In genomic region chr19:47075179-47075811, GRCh38 we compare ENCODE assay signal across 17 cellular contexts. TPM values are rescaled to one million over a fixed set of nuclear protein-coding genes. Genes with fewer than 3 reads are reported as not detected.
DNase-seq lines count a peak whose midpoint lies in the region; ATAC-seq and TF ChIP-seq lines count a peak whose summit lies in the region.
"Had no signal": no experiment of that assay in that cellular context is flagged by ENCODE, and none has a peak within 500 bp of the region (broad histone marks: within the 10 kb centered on the region; RNA-seq: fewer than 3 reads in every experiment).

No MANE protein-coding gene starts in this region.

- H3K4me1 ChIP-seq in right atrium auricular region (peaks cover 0 to 22% of the 10 kb centered on the region in 2 donors), upper lobe of right lung (peaks cover 10% of the 10 kb centered on the region)
- H3K4me1 ChIP-seq: SJCRH30 had no signal

- H3K9me3 ChIP-seq in right atrium auricular region (no peaks in the 10 kb centered on the region), upper lobe of right lung (no peaks in the 10 kb centered on the region)
- H3K9me3 ChIP-seq: SJCRH30 had no signal

- H3K27ac ChIP-seq in right atrium auricular region, result peak overlapping the region in 1 of 2 donors; percentile 67
- no peak overlapping the region for H3K27ac ChIP-seq in upper lobe of right lung
- peak overlapping the region in 26 of 59 donors; percentile 0 to 71 (median 32) for H3K27ac ChIP-seq in dorsolateral prefrontal cortex
- H3K27ac ChIP-seq: cardiac muscle cell, epithelial cell of prostate, SJCRH30 had no signal

- ATAC-seq in Right ventricle myocardium superior (ENCODE audit: poor library complexity) (peak; percentile 15), upper lobe of right lung (peak; percentile 62)
- ATAC-seq: activated T-cell treated with anti-CD3 and anti-CD28 coated beads, Interleukin-2, amount 50 U/mL, for 4 hours had no signal

- no peak for TF ChIP-seq CTCF in right atrium auricular region (IDR thresholded peaks at IDR 0.05)
- TF ChIP-seq CTCF in upper lobe of right lung (IDR thresholded peaks at IDR 0.05), result no peak
- TF ChIP-seq CTCF in dorsolateral prefrontal cortex (IDR thresholded peaks at IDR 0.05 in 54 of 56, conservative IDR thresholded peaks at IDR 0.05 in 2 of 56; ENCODE audit: low read depth in 1 of 56, partially characterized antibody in 56 of 56), result no peak

- intact Hi-C loops in Right ventricle myocardium superior (cut with DNase I), result no loop called here
- intact Hi-C loops in upper lobe of right lung (cut with DNase I), result loop anchor here (5.0 kb wide), 1 partner anchor 47 kb away; no protein-coding TSS in a partner anchor
- intact Hi-C loops in dorsolateral prefrontal cortex (cut with DNase I), result loop anchor here in 1 of 2 donors (5.0 kb wide), 1 partner anchor 37 kb away; the partner anchor contains the start of gene ZC3H4

- peak; percentile 65 for DNase-seq in Right ventricle myocardium superior
- DNase-seq in right atrium auricular region (ENCODE audit: low spot score), result no peak
- DNase-seq in UCSD-AML1 (lab: John Stamatoyannopoulos, UW; ENCODE audit: unreplicated experiment), result peak; percentile 49
- DNase-seq in left kidney (ENCODE audit: low read depth, low spot score), result peak; percentile 29
- DNase-seq in upper lobe of right lung, result no peak
- DNase-seq in HK-2 (ENCODE audit: unreplicated experiment), result no peak
- DNase-seq in NCI-H1436 treated with DMSO at 0.1 percent for 48 hours (lab: John Stamatoyannopoulos, UW), result no peak
- no peak for DNase-seq in dorsolateral prefrontal cortex
- DNase-seq: activated T-cell treated with anti-CD3 and anti-CD28 coated beads, Interleukin-2, amount 50 U/mL, for 4 hours; HFFc6; hippocampal formation; NCI-H187 treated with DMSO at 0.1 percent for 48 hours; NCI-H748 treated with DMSO at 0.1 percent for 48 hours; SJCRH30 had no signal

- H3K36me3 ChIP-seq in right atrium auricular region (peaks cover 45% of the 10 kb centered on the region), upper lobe of right lung (peaks cover 84% of the 10 kb centered on the region)

- H3K4me3 ChIP-seq in right atrium auricular region (no peak overlapping the region), upper lobe of right lung (no peak overlapping the region), dorsolateral prefrontal cortex (no peak overlapping the region)
- H3K4me3 ChIP-seq: cardiac muscle cell, lung, SJCRH30 had no signal

- H3K27me3 ChIP-seq in right atrium auricular region (no peaks in the 10 kb centered on the region), upper lobe of right lung (no peaks in the 10 kb centered on the region), dorsolateral prefrontal cortex (no peaks in the 10 kb centered on the region)
- H3K27me3 ChIP-seq: cardiac muscle cell, SJCRH30 had no signal

RNA-seq across cellular contexts. Expression of gene TMEM160, which starts 26.9 kb away (rescaled TPM):
- total RNA-seq in Right ventricle myocardium superior (34.9 TPM), right atrium auricular region (10 to 100 TPM; 47.8 to 51.0 TPM), upper lobe of right lung (28.0 TPM), dorsolateral prefrontal cortex (100 to 1,000 TPM in 7 of 120 experiments, 10 to 100 TPM in 113; 40.1 to 114 (median 78.7) TPM)

RNA-seq across cellular contexts. Expression of gene ZC3H4, which starts 38.3 kb away (rescaled TPM):
- total RNA-seq in Right ventricle myocardium superior, result 20.6 TPM
- 10 to 100 TPM; 15.4 to 18.0 TPM for total RNA-seq in right atrium auricular region
- 47.5 TPM for total RNA-seq in upper lobe of right lung
- total RNA-seq in dorsolateral prefrontal cortex, result 10 to 100 TPM; 28.4 to 56.1 (median 40.3) TPM

RNA-seq across cellular contexts. Expression of gene SAE1, which starts 55.3 kb away (rescaled TPM):
- total RNA-seq in Right ventricle myocardium superior (42.2 TPM), right atrium auricular region (10 to 100 TPM; 43.7 to 48.7 TPM), upper lobe of right lung (57.6 TPM), dorsolateral prefrontal cortex (100 to 1,000 TPM in 2 of 120 experiments, 10 to 100 TPM in 118; 50.2 to 109 (median 75.1) TPM)

RNA-seq across cellular contexts. Expression of gene NPAS1, which starts 55.7 kb away (rescaled TPM):
- total RNA-seq in Right ventricle myocardium superior (not detected), right atrium auricular region (under 1 TPM in 1 of 2 donors, not detected in 1; 0.39 TPM), upper lobe of right lung (1.3 TPM), dorsolateral prefrontal cortex (10 to 100 TPM in 63 of 120 experiments, 1 to 10 TPM in 57; 3.1 to 17.8 (median 10.0) TPM)
- total RNA-seq: SJCRH30 had no signal

Comparison
In these comparisons a context has a peak if more than half of its experiments do, and no peak if none do; other contexts are left out.
1. DNase-seq: peak in Right ventricle myocardium superior (single experiment), UCSD-AML1 (single experiment) and left kidney (single experiment); none in right atrium auricular region (single experiment), upper lobe of right lung (single experiment), HK-2 (single experiment), NCI-H1436 treated with DMSO at 0.1 percent for 48 hours (single experiment) and dorsolateral prefrontal cortex (0 of 10).